ENCODE assay signal across 21 cellular contexts in genomic region chr19:10109528-10109927, GRCh38. TPM values are rescaled to one million over a fixed set of nuclear protein-coding genes. Genes with fewer than 3 reads are reported as not detected.
DNase-seq lines count a peak whose midpoint lies in the region; ATAC-seq and TF ChIP-seq lines count a peak whose summit lies in the region.
"Had no signal": no experiment of that assay in that cellular context is flagged by ENCODE, and none has a peak within 500 bp of the region (broad histone marks: within the 10 kb centered on the region; RNA-seq: fewer than 3 reads in every experiment).

No MANE protein-coding gene starts in this region.

- peaks cover 60 to 61% of the 10 kb centered on the region in 2 donors for H3K4me1 Mint-ChIP-seq in natural killer cell treated with Interleukin-12 subunit alpha and Interleukin-12 subunit beta and Interleukin-15 and Interleukin-18, amount 100 ng/mL, for 72 hours (ENCODE audit: low read depth in 2 of 2)
- H3K4me1 Mint-ChIP-seq in natural killer cell: peaks cover 55 to 78% of the 10 kb centered on the region in 2 donors
- peaks cover 85% of the 10 kb centered on the region for H3K4me1 Mint-ChIP-seq in activated CD4-positive, alpha-beta memory T cell treated with anti-CD3 and anti-CD28 coated beads, Interleukin-2, amount 10 ng/mL, durations not matched to agents 7 days and 5 days
- peaks cover 65 to 66% of the 10 kb centered on the region in 2 donors for H3K4me1 Mint-ChIP-seq in effector memory CD8-positive, alpha-beta T cell (ENCODE audit: low read depth in 2 of 2)
- peaks cover 59 to 85% of the 10 kb centered on the region in 2 donors for H3K4me1 Mint-ChIP-seq in stimulated activated naive B cell treated with anti-CD40 and anti-IgM and Interleukin-4, amounts not matched to agents 10 μg/mL and 1 μg/mL and 100 μg/mL, for 72 hours

- peaks cover 8% of the 10 kb centered on the region for H3K36me3 Mint-ChIP-seq in natural killer cell treated with Interleukin-12 subunit alpha and Interleukin-12 subunit beta and Interleukin-15 and Interleukin-18, amount 100 ng/mL, for 72 hours
- no peaks in the 10 kb centered on the region for H3K36me3 Mint-ChIP-seq in natural killer cell
- H3K36me3 Mint-ChIP-seq in activated CD4-positive, alpha-beta memory T cell treated with anti-CD3 and anti-CD28 coated beads, Interleukin-2, amount 10 ng/mL, durations not matched to agents 7 days and 5 days (ENCODE audit: low read depth): peaks cover 58% of the 10 kb centered on the region
- peaks cover 99% of the 10 kb centered on the region for H3K36me3 Mint-ChIP-seq in effector memory CD8-positive, alpha-beta T cell (ENCODE audit: insufficient read depth)
- H3K36me3 Mint-ChIP-seq in stimulated activated naive B cell treated with anti-CD40 and anti-IgM and Interleukin-4, amounts not matched to agents 10 μg/mL and 1 μg/mL and 100 μg/mL, for 72 hours: peaks cover 74 to 76% of the 10 kb centered on the region in 2 donors

- ATAC-seq in natural killer cell treated with Interleukin-12 subunit alpha and Interleukin-12 subunit beta and Interleukin-15 and Interleukin-18, amount 100 ng/mL, for 72 hours: no peak
- ATAC-seq in natural killer cell: no peak
- ATAC-seq in effector memory CD8-positive, alpha-beta T cell (replicated peaks): no peak
- no peak for ATAC-seq in stimulated activated naive B cell treated with anti-CD40 and anti-IgM and Interleukin-4, amounts not matched to agents 10 μg/mL and 1 μg/mL and 100 μg/mL, for 72 hours (replicated peaks)
- ATAC-seq: heart right ventricle had no signal

- no peaks in the 10 kb centered on the region for H3K9me3 Mint-ChIP-seq in natural killer cell treated with Interleukin-12 subunit alpha and Interleukin-12 subunit beta and Interleukin-15 and Interleukin-18, amount 100 ng/mL, for 72 hours
- no peaks in the 10 kb centered on the region for H3K9me3 Mint-ChIP-seq in natural killer cell
- H3K9me3 Mint-ChIP-seq in activated CD4-positive, alpha-beta memory T cell treated with anti-CD3 and anti-CD28 coated beads, Interleukin-2, amount 10 ng/mL, durations not matched to agents 7 days and 5 days: no peaks in the 10 kb centered on the region
- H3K9me3 Mint-ChIP-seq in effector memory CD8-positive, alpha-beta T cell: no peaks in the 10 kb centered on the region
- H3K9me3 Mint-ChIP-seq in stimulated activated naive B cell treated with anti-CD40 and anti-IgM and Interleukin-4, amounts not matched to agents 10 μg/mL and 1 μg/mL and 100 μg/mL, for 72 hours: peaks cover 0 to 4% of the 10 kb centered on the region in 2 donors

- H3K27ac Mint-ChIP-seq in natural killer cell treated with Interleukin-12 subunit alpha and Interleukin-12 subunit beta and Interleukin-15 and Interleukin-18, amount 100 ng/mL, for 72 hours: peak overlapping the region; percentile 28 to 41
- H3K27ac Mint-ChIP-seq in natural killer cell: peak overlapping the region in 1 of 2 donors; percentile 98
- H3K27ac Mint-ChIP-seq in activated CD4-positive, alpha-beta memory T cell treated with anti-CD3 and anti-CD28 coated beads, Interleukin-2, amount 10 ng/mL, durations not matched to agents 7 days and 5 days: peak overlapping the region; percentile 31
- H3K27ac Mint-ChIP-seq in effector memory CD8-positive, alpha-beta T cell: peak overlapping the region; percentile 93 to 94
- H3K27ac Mint-ChIP-seq in stimulated activated naive B cell treated with anti-CD40 and anti-IgM and Interleukin-4, amounts not matched to agents 10 μg/mL and 1 μg/mL and 100 μg/mL, for 72 hours: peak overlapping the region; percentile 85

- POLR2A ChIA-PET in activated CD4-positive, alpha-beta memory T cell treated with anti-CD3 and anti-CD28 coated beads, Interleukin-2, amount 10 ng/mL, durations not matched to agents 7 days and 5 days (lab: Charles Lee): interaction anchor here (0.5 to 7.3 kb wide), 3 partner anchors 8 to 13 kb away, joined by 3 to 52 read pairs (median 5); no protein-coding TSS in a partner anchor

- H3K4me3 Mint-ChIP-seq in natural killer cell treated with Interleukin-12 subunit alpha and Interleukin-12 subunit beta and Interleukin-15 and Interleukin-18, amount 100 ng/mL, for 72 hours: peak overlapping the region; percentile 32
- H3K4me3 Mint-ChIP-seq in natural killer cell: no peak overlapping the region
- no peak overlapping the region for H3K4me3 Mint-ChIP-seq in activated CD4-positive, alpha-beta memory T cell treated with anti-CD3 and anti-CD28 coated beads, Interleukin-2, amount 10 ng/mL, durations not matched to agents 7 days and 5 days
- peak overlapping the region in 1 of 2 donors; percentile 19 for H3K4me3 Mint-ChIP-seq in effector memory CD8-positive, alpha-beta T cell
- H3K4me3 Mint-ChIP-seq in stimulated activated naive B cell treated with anti-CD40 and anti-IgM and Interleukin-4, amounts not matched to agents 10 μg/mL and 1 μg/mL and 100 μg/mL, for 72 hours: peak overlapping the region; percentile 69 to 96

- no peak for TF ChIP-seq CTCF in natural killer cell (IDR thresholded peaks at IDR 0.05)

- intact Hi-C loops in natural killer cell (cut with micrococcal nuclease): loop anchor here (10.0 kb wide), 1 partner anchor 685 kb away; no protein-coding TSS in a partner anchor

- CTCF ChIA-PET in activated CD4-positive, alpha-beta memory T cell treated with anti-CD3 and anti-CD28 coated beads, Interleukin-2, amount 10 ng/mL, durations not matched to agents 7 days and 5 days (lab: Charles Lee): interaction anchor here (1.2 to 9.3 kb wide), 4 partner anchors 9 to 280 kb away, joined by 3 to 72 read pairs (median 5); no protein-coding TSS in a partner anchor

- DNase-seq in natural killer cell treated with Interleukin-12 subunit alpha and Interleukin-12 subunit beta and Interleukin-15 and Interleukin-18, amount 100 ng/mL, for 72 hours (ENCODE audit: low spot score): no peak
- no peak for DNase-seq in natural killer cell
- no peak for DNase-seq in activated CD4-positive, alpha-beta memory T cell treated with anti-CD3 and anti-CD28 coated beads, Interleukin-2, amount 10 ng/mL, durations not matched to agents 7 days and 5 days
- DNase-seq in effector memory CD8-positive, alpha-beta T cell: no peak
- DNase-seq in stimulated activated naive B cell treated with anti-CD40 and anti-IgM and Interleukin-4, amounts not matched to agents 10 μg/mL and 1 μg/mL and 100 μg/mL, for 72 hours: no peak
- DNase-seq in NCI-H1436 (lab: John Stamatoyannopoulos, UW): no peak
- DNase-seq in amygdala (lab: John Stamatoyannopoulos, UW): no peak
- no peak for DNase-seq in NCI-H1105 (lab: John Stamatoyannopoulos, UW)
- DNase-seq: activated CD8-positive, alpha-beta memory T cell treated with anti-CD3 and anti-CD28 coated beads for 24 hours; activated effector memory CD4-positive, alpha-beta T cell treated with anti-CD3 and anti-CD28 coated beads, Interleukin-2, amount 50 U/mL, for 16 hours; GF-D8; HCEC 1CT; heart right ventricle; MM.1S; NCI-H2171 treated with DMSO at 0.1 percent for 48 hours; NCI-H526; small intestine; stomach had no signal

- H3K27me3 Mint-ChIP-seq in natural killer cell treated with Interleukin-12 subunit alpha and Interleukin-12 subunit beta and Interleukin-15 and Interleukin-18, amount 100 ng/mL, for 72 hours: no peaks in the 10 kb centered on the region
- no peaks in the 10 kb centered on the region for H3K27me3 Mint-ChIP-seq in natural killer cell (ENCODE audit: low read depth in 2 of 2)
- H3K27me3 Mint-ChIP-seq in activated CD4-positive, alpha-beta memory T cell treated with anti-CD3 and anti-CD28 coated beads, Interleukin-2, amount 10 ng/mL, durations not matched to agents 7 days and 5 days: no peaks in the 10 kb centered on the region
- H3K27me3 Mint-ChIP-seq in effector memory CD8-positive, alpha-beta T cell: no peaks in the 10 kb centered on the region
- H3K27me3 Mint-ChIP-seq in stimulated activated naive B cell treated with anti-CD40 and anti-IgM and Interleukin-4, amounts not matched to agents 10 μg/mL and 1 μg/mL and 100 μg/mL, for 72 hours: peaks cover 0 to 4% of the 10 kb centered on the region in 2 donors

RNA-seq across cellular contexts. Expression of gene P2RY11, which starts 2.0 kb away (rescaled TPM):
- total RNA-seq in natural killer cell treated with Interleukin-12 subunit alpha and Interleukin-12 subunit beta and Interleukin-15 and Interleukin-18, amount 100 ng/mL, for 72 hours: 10 to 100 TPM; 35.0 to 35.6 TPM
- total RNA-seq in natural killer cell: 10 to 100 TPM; 44.1 to 52.3 (median 51.0) TPM
- 10 to 100 TPM; 33.2 to 33.5 TPM for total RNA-seq in activated CD4-positive, alpha-beta memory T cell treated with anti-CD3 and anti-CD28 coated beads, Interleukin-2, amount 10 ng/mL, durations not matched to agents 7 days and 5 days

RNA-seq across cellular contexts. Expression of gene PPAN, which starts 3.4 kb away (rescaled TPM):
- 100 to 1,000 TPM; 114 to 178 TPM for total RNA-seq in natural killer cell treated with Interleukin-12 subunit alpha and Interleukin-12 subunit beta and Interleukin-15 and Interleukin-18, amount 100 ng/mL, for 72 hours
- 10 to 100 TPM; 60.0 to 72.2 (median 69.2) TPM for total RNA-seq in natural killer cell
- total RNA-seq in activated CD4-positive, alpha-beta memory T cell treated with anti-CD3 and anti-CD28 coated beads, Interleukin-2, amount 10 ng/mL, durations not matched to agents 7 days and 5 days: 10 to 100 TPM; 74.3 to 75.6 TPM
- total RNA-seq: ascending aorta had no signal

RNA-seq across cellular contexts. Expression of gene ANGPTL6, which starts 7.0 kb away (rescaled TPM):
- total RNA-seq in natural killer cell treated with Interleukin-12 subunit alpha and Interleukin-12 subunit beta and Interleukin-15 and Interleukin-18, amount 100 ng/mL, for 72 hours: 1 to 10 TPM; 5.1 to 5.2 TPM
- 1 to 10 TPM; 2.9 to 5.5 (median 3.3) TPM for total RNA-seq in natural killer cell
- total RNA-seq in activated CD4-positive, alpha-beta memory T cell treated with anti-CD3 and anti-CD28 coated beads, Interleukin-2, amount 10 ng/mL, durations not matched to agents 7 days and 5 days: 1 to 10 TPM; 2.4 TPM
- total RNA-seq: ascending aorta, fibroblast of villous mesenchyme, RPMI7951 had no signal

RNA-seq across cellular contexts. Expression of gene EIF3G, which starts 10.2 kb away (rescaled TPM):
- total RNA-seq in natural killer cell treated with Interleukin-12 subunit alpha and Interleukin-12 subunit beta and Interleukin-15 and Interleukin-18, amount 100 ng/mL, for 72 hours: 100 to 1,000 TPM; 245 to 329 TPM
- 100 to 1,000 TPM; 377 to 471 (median 423) TPM for total RNA-seq in natural killer cell
- 100 to 1,000 TPM; 202 to 203 TPM for total RNA-seq in activated CD4-positive, alpha-beta memory T cell treated with anti-CD3 and anti-CD28 coated beads, Interleukin-2, amount 10 ng/mL, durations not matched to agents 7 days and 5 days

RNA-seq across cellular contexts. Expression of gene SHFL, which starts 23.4 kb away (rescaled TPM):
- total RNA-seq in natural killer cell treated with Interleukin-12 subunit alpha and Interleukin-12 subunit beta and Interleukin-15 and Interleukin-18, amount 100 ng/mL, for 72 hours: 10 to 100 TPM; 61.9 to 83.1 TPM
- 100 to 1,000 TPM; 107 to 111 (median 107) TPM for total RNA-seq in natural killer cell
- 100 to 1,000 TPM; 103 to 108 TPM for total RNA-seq in activated CD4-positive, alpha-beta memory T cell treated with anti-CD3 and anti-CD28 coated beads, Interleukin-2, amount 10 ng/mL, durations not matched to agents 7 days and 5 days

Comparison
In these comparisons a context has a peak if more than half of its experiments do, and no peak if none do; other contexts are left out.
1. H3K4me3 Mint-ChIP-seq: peak in natural killer cell treated with Interleukin-12 subunit alpha and Interleukin-12 subunit beta and Interleukin-15 and Interleukin-18, amount 100 ng/mL, for 72 hours (single experiment) and stimulated activated naive B cell treated with anti-CD40 and anti-IgM and Interleukin-4, amounts not matched to agents 10 μg/mL and 1 μg/mL and 100 μg/mL, for 72 hours (2 of 2); none in natural killer cell (single experiment) and activated CD4-positive, alpha-beta memory T cell treated with anti-CD3 and anti-CD28 coated beads, Interleukin-2, amount 10 ng/mL, durations not matched to agents 7 days and 5 days (single experiment).